Comparison of ENCODE assay signal across 21 cellular contexts in the genomic region with DNA sequence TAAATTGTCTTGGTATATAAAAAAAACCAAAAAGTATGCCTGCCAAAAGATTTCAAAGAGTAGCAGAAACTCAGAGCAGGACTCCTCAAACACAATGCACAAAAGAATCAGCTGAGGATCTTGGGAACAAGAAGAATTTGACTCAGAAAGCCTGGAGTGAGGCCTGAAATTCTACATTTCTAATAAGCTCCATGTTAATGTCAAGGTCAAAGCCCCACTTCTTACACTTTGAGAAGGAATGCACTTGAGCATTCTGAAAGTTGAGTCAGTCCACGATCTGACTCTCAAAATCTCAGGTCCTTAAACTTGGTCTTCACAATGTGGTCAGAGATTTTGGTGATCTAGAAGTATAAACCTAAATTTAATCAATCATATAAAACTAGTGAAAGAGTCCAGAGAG.
DNase-seq lines count a peak whose midpoint lies in the region; ATAC-seq and TF ChIP-seq lines count a peak whose summit lies in the region.
"Had no signal": no experiment of that assay in that cellular context is flagged by ENCODE, and none has a peak within 500 bp of the region (broad histone marks: within the 10 kb centered on the region; RNA-seq: fewer than 3 reads in every experiment).

No MANE protein-coding gene starts in this region.

- no peak overlapping the region for H3K9ac ChIP-seq in DND-41 (ENCODE audit: low read depth, low read length)
- no peak overlapping the region for H3K9ac ChIP-seq in SU-DHL-6 (ENCODE audit: low read length)
- H3K9ac ChIP-seq: BLaER1 treated with 17β-estradiol and CSF1 and Interleukin-3, amounts not matched to agents 10 nM and 100 nM had no signal

- H3K27ac ChIP-seq in DND-41 (ENCODE audit: low read length) (no peak overlapping the region), SU-DHL-6 (ENCODE audit: low read depth, low read length) (no peak overlapping the region)
- H3K27ac ChIP-seq: 22Rv1; A549; BLaER1 treated with 17β-estradiol and CSF1 and Interleukin-3, amounts not matched to agents 10 nM and 100 nM; C4-2B had no signal

- no peaks in the 10 kb centered on the region for H3K4me1 ChIP-seq in DND-41 (ENCODE audit: insufficient read depth, low read length)
- H3K4me1 ChIP-seq: A549, Caco-2 had no signal

- H3K27me3 ChIP-seq in DND-41 (ENCODE audit: insufficient read depth, low read length, poor library complexity) (no peaks in the 10 kb centered on the region), SU-DHL-6 (ENCODE audit: low read length) (no peaks in the 10 kb centered on the region)
- H3K27me3 ChIP-seq: BLaER1 treated with 17β-estradiol and CSF1 and Interleukin-3, amounts not matched to agents 10 nM and 100 nM had no signal

- H3K79me2 ChIP-seq in DND-41 (ENCODE audit: insufficient read depth, low read length) (no peaks in the 10 kb centered on the region), SU-DHL-6 (ENCODE audit: insufficient read depth, low read length) (no peaks in the 10 kb centered on the region)

- H4K20me1 ChIP-seq in DND-41 (ENCODE audit: insufficient read depth, low read length) (no peaks in the 10 kb centered on the region), SU-DHL-6 (ENCODE audit: low read depth, low read length) (no peaks in the 10 kb centered on the region)
- H4K20me1 ChIP-seq: BLaER1 treated with 17β-estradiol and CSF1 and Interleukin-3, amounts not matched to agents 10 nM and 100 nM had no signal

- H3K36me3 Mint-ChIP-seq in stimulated activated memory B cell treated with anti-CD40 and anti-IgM and Interleukin-4, amounts not matched to agents 10 μg/mL and 1 μg/mL and 100 μg/mL, for 72 hours: no peaks in the 10 kb centered on the region
- H3K36me3 Mint-ChIP-seq: CD8-positive, alpha-beta T cell had no signal

- no peak overlapping the region for H3K27ac Mint-ChIP-seq in stimulated activated memory B cell treated with anti-CD40 and anti-IgM and Interleukin-4, amounts not matched to agents 10 μg/mL and 1 μg/mL and 100 μg/mL, for 72 hours
- H3K27ac Mint-ChIP-seq: B cell; CD4-positive, alpha-beta T cell; CD8-positive, alpha-beta T cell had no signal

- H3K9me3 Mint-ChIP-seq in stimulated activated memory B cell treated with anti-CD40 and anti-IgM and Interleukin-4, amounts not matched to agents 10 μg/mL and 1 μg/mL and 100 μg/mL, for 72 hours: peaks cover 4% of the 10 kb centered on the region

- no peaks in the 10 kb centered on the region for H3K4me1 Mint-ChIP-seq in stimulated activated memory B cell treated with anti-CD40 and anti-IgM and Interleukin-4, amounts not matched to agents 10 μg/mL and 1 μg/mL and 100 μg/mL, for 72 hours
- H3K4me1 Mint-ChIP-seq: B cell had no signal

- no peaks in the 10 kb centered on the region for H3K27me3 Mint-ChIP-seq in stimulated activated memory B cell treated with anti-CD40 and anti-IgM and Interleukin-4, amounts not matched to agents 10 μg/mL and 1 μg/mL and 100 μg/mL, for 72 hours
- H3K27me3 Mint-ChIP-seq: B cell; CD4-positive, alpha-beta T cell had no signal

- no peak overlapping the region for H3K4me3 ChIP-seq in DND-41 (ENCODE audit: low read depth in 1 of 2, low read length in 2 of 2)
- no peak overlapping the region for H3K4me3 ChIP-seq in SU-DHL-6 (ENCODE audit: insufficient read depth, low read length, poor library complexity, severe bottlenecking)
- H3K4me3 ChIP-seq in choroid plexus epithelial cell (ENCODE audit: low read depth, low read length): no peak overlapping the region
- H3K4me3 ChIP-seq: A549; BLaER1 treated with 17β-estradiol and CSF1 and Interleukin-3, amounts not matched to agents 10 nM and 100 nM; GM12878 had no signal

- H3K4me3 Mint-ChIP-seq in stimulated activated memory B cell treated with anti-CD40 and anti-IgM and Interleukin-4, amounts not matched to agents 10 μg/mL and 1 μg/mL and 100 μg/mL, for 72 hours: no peak overlapping the region
- H3K4me3 Mint-ChIP-seq: B cell; CD4-positive, alpha-beta T cell; CD8-positive, alpha-beta T cell had no signal

- DNase-seq in DND-41: no peak
- DNase-seq in choroid plexus epithelial cell (ENCODE audit: low read depth): peak; percentile 3
- no peak for DNase-seq in activated CD4-positive, alpha-beta T cell treated with anti-CD3 and anti-CD28 coated beads for 1 hour
- DNase-seq: AML-193; Caco-2; Calu3; CD4-positive, alpha-beta T cell; CD8-positive, alpha-beta T cell; DMS79 treated with DMSO at 0.1 percent for 48 hours; EL; GDM1 had no signal

- no peak overlapping the region for H3K4me2 ChIP-seq in DND-41 (ENCODE audit: insufficient read depth, low read length)
- no peak overlapping the region for H3K4me2 ChIP-seq in SU-DHL-6 (ENCODE audit: low read depth, low read length, poor library complexity, severe bottlenecking)
- H3K4me2 ChIP-seq: A549; BLaER1 treated with 17β-estradiol and CSF1 and Interleukin-3, amounts not matched to agents 10 nM and 100 nM had no signal

- ATAC-seq in DND-41 (ENCODE audit: insufficient read depth, low read depth): no peak
- peak; percentile 16 for ATAC-seq in stimulated activated memory B cell treated with anti-CD40 and anti-IgM and Interleukin-4, amounts not matched to agents 10 μg/mL and 1 μg/mL and 100 μg/mL, for 72 hours
- no peak for ATAC-seq in GM21447 (IDR thresholded peaks at IDR 0.05; ENCODE audit: unreplicated experiment)
- ATAC-seq in HG02973 (IDR thresholded peaks at IDR 0.05; ENCODE audit: unreplicated experiment): no peak
- ATAC-seq: A549; CD8-positive, alpha-beta T cell; GM12878 had no signal

- no peaks in the 10 kb centered on the region for H3K9me3 ChIP-seq in DND-41 (ENCODE audit: insufficient read depth, low read length, severe bottlenecking)
- no peaks in the 10 kb centered on the region for H3K9me3 ChIP-seq in SU-DHL-6 (ENCODE audit: insufficient read depth, low read length)
- H3K9me3 ChIP-seq: A549; BLaER1 treated with 17β-estradiol and CSF1 and Interleukin-3, amounts not matched to agents 10 nM and 100 nM; Caco-2 had no signal

- no peak for TF ChIP-seq CTCF in DND-41 (IDR thresholded peaks at IDR 0.05; ENCODE audit: borderline replicate concordance, extremely low read depth, low read length, poor library complexity, severe bottlenecking)
- no peak for TF ChIP-seq CTCF in SU-DHL-6 (IDR thresholded peaks at IDR 0.05; ENCODE audit: insufficient read depth, low read length, poor library complexity, severe bottlenecking)
- no peak for TF ChIP-seq CTCF in choroid plexus epithelial cell (conservative IDR thresholded peaks at IDR 0.05; ENCODE audit: low read depth, low read length)

- H3K9me2 ChIP-seq in SU-DHL-6 (replicated peaks; ENCODE audit: insufficient read depth, low read length): no peaks in the 10 kb centered on the region

- no peaks in the 10 kb centered on the region for H3F3A ChIP-seq in SU-DHL-6 (ENCODE audit: insufficient read depth)

- H3K36me3 ChIP-seq in DND-41 (ENCODE audit: insufficient read depth, low read length): no peaks in the 10 kb centered on the region
- H3K36me3 ChIP-seq in SU-DHL-6 (ENCODE audit: low read length): no peaks in the 10 kb centered on the region
- H3K36me3 ChIP-seq: BLaER1 treated with 17β-estradiol and CSF1 and Interleukin-3, amounts not matched to agents 10 nM and 100 nM had no signal

- H2AFZ ChIP-seq in DND-41 (ENCODE audit: low read depth, low read length) (peak overlapping the region; percentile 54), SU-DHL-6 (ENCODE audit: low read depth, low read length, severe bottlenecking) (peak overlapping the region; percentile 35)
